In genomic region chr15:96337354-96337990, GRCh38 we compare ENCODE assay signal across 9 cellular contexts. TPM values are rescaled to one million over a fixed set of nuclear protein-coding genes. Genes with fewer than 3 reads are reported as not detected.
A peak's percentile ranks its signal among the peaks of the same experiment; 100 is the strongest.
DNase-seq lines count a peak whose midpoint lies in the region; ATAC-seq and TF ChIP-seq lines count a peak whose summit lies in the region.
"Had no signal": no experiment of that assay in that cellular context is flagged by ENCODE, and none has a peak within 500 bp of the region (broad histone marks: within the 10 kb centered on the region; RNA-seq: fewer than 3 reads in every experiment).

No MANE protein-coding gene starts in this region.

- no peak for ATAC-seq in body of pancreas
- no peak for ATAC-seq in HG02678 (IDR thresholded peaks at IDR 0.05; ENCODE audit: unreplicated experiment)
- no peak for ATAC-seq in omental fat pad (ENCODE audit: low FRiP score)
- no peak for ATAC-seq in GM19328 (IDR thresholded peaks at IDR 0.05; ENCODE audit: unreplicated experiment)

- intact Hi-C loops in body of pancreas (cut with DNase I) (no loop called here), spleen (cut with DNase I; ENCODE audit: low total_unique reads) (no loop called here)

- TF ChIP-seq POLR2A in body of pancreas (IDR thresholded peaks at IDR 0.05): no peak
- TF ChIP-seq POLR2A in spleen (IDR thresholded peaks at IDR 0.05): no peak

- no peaks in the 10 kb centered on the region for H3K9me3 ChIP-seq in body of pancreas
- peaks cover 0 to 10% (median 0%) of the 10 kb centered on the region in 8 donors for H3K9me3 ChIP-seq in spleen

- 8 to 9% methylated on average over 14 of the region's 14 CpGs for WGBS in body of pancreas, 2 donors
- 5 to 15% (median 11%) methylated on average over 14 of the region's 14 CpGs for WGBS in spleen, 5 donors

- H3K36me3 ChIP-seq in body of pancreas (replicated peaks in 1 of 2; ENCODE audit: insufficient read depth in 1 of 2, low read depth in 2 of 2): no peaks in the 10 kb centered on the region
- H3K36me3 ChIP-seq in spleen: peaks cover 0 to 45% (median 8%) of the 10 kb centered on the region in 6 donors

- H3K27me3 ChIP-seq in body of pancreas (no peaks in the 10 kb centered on the region), spleen (replicated peaks in 1 of 7) (peaks cover 0 to 100% (median 41%) of the 10 kb centered on the region in 7 donors)

- TF ChIP-seq CTCF in HFF-Myc (IDR thresholded peaks at IDR 0.05; ENCODE audit: low read depth, low read length, missing control alignments): no peak
- no peak for TF ChIP-seq CTCF in body of pancreas (IDR thresholded peaks at IDR 0.05)
- TF ChIP-seq CTCF in spleen (IDR thresholded peaks at IDR 0.05 in 8 of 11, conservative IDR thresholded peaks at IDR 0.05 in 3 of 11): no peak
- TF ChIP-seq CTCF in omental fat pad (IDR thresholded peaks at IDR 0.05): no peak

- DNase-seq in HFF-Myc (ENCODE audit: extremely low read depth, low read depth) (no peak), body of pancreas (no peak), left kidney (ENCODE audit: low read depth, low spot score) (peak; percentile 12), spleen (no peak), KG1 (lab: John Stamatoyannopoulos, UW) (no peak), omental fat pad (ENCODE audit: low spot score) (no peak)
- DNase-seq: hippocampal formation had no signal

- H3K27ac ChIP-seq in body of pancreas (peak overlapping the region in 3 of 4 donors; percentile 88 to 95 (median 94)), spleen (peak overlapping the region; percentile 72 to 93 (median 90))

- H3K4me1 ChIP-seq in body of pancreas (peaks cover 62% of the 10 kb centered on the region), spleen (peaks cover 0 to 17% (median 0%) of the 10 kb centered on the region in 6 donors)

- H3K4me3 ChIP-seq in HFF-Myc (replicated peaks; ENCODE audit: low read depth, low read length) (peak overlapping the region; percentile 95), body of pancreas (peak overlapping the region in 1 of 2 donors; percentile 29), spleen (peak overlapping the region; percentile 30 to 80 (median 56))

RNA-seq across cellular contexts. Expression of gene NR2F2, which starts 7.0 kb away (rescaled TPM):
- 10 to 100 TPM; 12.9 to 13.5 TPM for total RNA-seq in body of pancreas
- 100 to 1,000 TPM in 6 of 7 donors, 10 to 100 TPM in 1; 87.1 to 256 (median 121) TPM for total RNA-seq in spleen
- 10 to 100 TPM; 18.6 to 39.4 (median 23.7) TPM for polyA plus RNA-seq in spleen
- 10 to 100 TPM in 3 of 4 donors, 1 to 10 TPM in 1; 8.9 to 41.8 (median 20.1) TPM for total RNA-seq in omental fat pad
